9 cellular contexts compared by ENCODE assay signal in the genomic region with DNA sequence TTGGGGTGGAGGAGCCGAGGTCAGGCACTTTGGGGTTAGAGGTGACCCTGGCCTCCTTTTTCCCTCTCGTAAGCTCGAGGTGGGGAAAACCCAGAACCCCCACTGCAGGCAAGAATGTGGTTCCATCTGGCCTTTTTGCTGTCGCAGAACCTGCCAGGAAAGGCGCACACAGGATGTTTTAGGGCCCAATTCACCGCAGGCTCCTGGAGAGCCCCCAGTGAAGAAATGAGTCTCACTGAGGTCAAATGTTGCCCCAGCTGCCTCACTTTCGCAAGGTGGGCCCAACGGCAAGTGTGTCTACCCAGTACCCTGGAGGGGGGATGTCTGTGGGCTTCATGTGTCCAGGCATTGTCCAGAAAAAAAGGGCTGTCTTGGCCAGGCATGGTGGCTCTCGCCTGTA.
DNase-seq lines count a peak whose midpoint lies in the region; ATAC-seq and TF ChIP-seq lines count a peak whose summit lies in the region.
"Had no signal": no experiment of that assay in that cellular context is flagged by ENCODE, and none has a peak within 500 bp of the region (broad histone marks: within the 10 kb centered on the region; RNA-seq: fewer than 3 reads in every experiment).

No MANE protein-coding gene starts in this region.

- H3K36me3 ChIP-seq in Caco-2 (ENCODE audit: control insufficient read depth, insufficient read depth, low read length) (no peaks in the 10 kb centered on the region), RWPE2 (ENCODE audit: low read depth) (peaks cover 28% of the 10 kb centered on the region)

- peaks cover 20% of the 10 kb centered on the region for H3K36me3 Mint-ChIP-seq in Caco-2 (ENCODE audit: insufficient read depth, unreplicated experiment)

- peak overlapping the region; percentile 87 for H3K27ac Mint-ChIP-seq in Caco-2 (ENCODE audit: unreplicated experiment)
- H3K27ac Mint-ChIP-seq: GM23338 had no signal

- POLR2A ChIA-PET in Caco-2 (lab: Charles Lee), result no interaction called here

- intact Hi-C loops in Caco-2 (cut with micrococcal nuclease; ENCODE audit: unreplicated experiment), result no loop called here

- H3K27me3 Mint-ChIP-seq in Caco-2 (ENCODE audit: insufficient read depth, unreplicated experiment), result no peaks in the 10 kb centered on the region

- no peak overlapping the region for H3K4me3 Mint-ChIP-seq in Caco-2 (ENCODE audit: unreplicated experiment)
- H3K4me3 Mint-ChIP-seq: GM23338 had no signal

- H3K9me3 Mint-ChIP-seq in Caco-2 (ENCODE audit: unreplicated experiment), result no peaks in the 10 kb centered on the region
- H3K9me3 Mint-ChIP-seq: GM23338 had no signal

- peaks cover 15% of the 10 kb centered on the region for H3K4me1 Mint-ChIP-seq in Caco-2 (ENCODE audit: low read depth, unreplicated experiment)
- H3K4me1 Mint-ChIP-seq: GM23338 had no signal

- H3K4me3 ChIP-seq in Caco-2 (ENCODE audit: low read depth, low read length), result no peak overlapping the region
- H3K4me3 ChIP-seq in RWPE2 (ENCODE audit: severe bottlenecking), result no peak overlapping the region
- H3K4me3 ChIP-seq: GM23338 had no signal

- no peaks in the 10 kb centered on the region for H3K27me3 ChIP-seq in Caco-2 (replicated peaks; ENCODE audit: control insufficient read depth, insufficient read depth, low read length)
- no peaks in the 10 kb centered on the region for H3K27me3 ChIP-seq in RWPE2 (ENCODE audit: insufficient read depth, poor library complexity, severe bottlenecking)

- H3K4me1 ChIP-seq in Caco-2 (peaks cover 58% of the 10 kb centered on the region), RWPE2 (ENCODE audit: insufficient read depth, poor library complexity, severe bottlenecking) (peaks cover 28% of the 10 kb centered on the region)

- DNase-seq in Caco-2, result no peak
- no peak for DNase-seq in RWPE2 (ENCODE audit: low spot score)
- peak; percentile 20 for DNase-seq in activated T-helper 9 cell treated with anti-CD3 and anti-CD28 coated beads, Interleukin-2, amount 50 U/mL, for 16 hours (ENCODE audit: low read depth)
- DNase-seq in stimulated activated CD4-positive, alpha-beta T cell treated with anti-CD3 and anti-CD28 coated beads, Interleukin-4, amount 100 ng/mL, for 24 hours, result peak; percentile 29
- DNase-seq in left lobe of liver (ENCODE audit: low spot score), result no peak

- H3K9me3 ChIP-seq in Caco-2 (no peaks in the 10 kb centered on the region), RWPE2 (ENCODE audit: severe bottlenecking) (no peaks in the 10 kb centered on the region)

- H3K27ac ChIP-seq in RWPE2 (ENCODE audit: poor library complexity, severe bottlenecking), result peak overlapping the region; percentile 90
- H3K27ac ChIP-seq: HL-60 had no signal

- ATAC-seq in RWPE2 (ENCODE audit: low read depth), result no peak
- ATAC-seq in HG02798 (IDR thresholded peaks at IDR 0.05; ENCODE audit: poor library complexity, unreplicated experiment), result no peak
- ATAC-seq in left lobe of liver, result no peak
- no peak for ATAC-seq in GM21367 (IDR thresholded peaks at IDR 0.05; ENCODE audit: unreplicated experiment)
- ATAC-seq: GM23338 had no signal

- no peak for TF ChIP-seq CTCF in Caco-2 (IDR thresholded peaks at IDR 0.05; ENCODE audit: insufficient read depth in 1 of 2, low read depth in 1 of 2, low read length in 1 of 2, severe bottlenecking in 1 of 2, unreplicated experiment in 1 of 2)
- TF ChIP-seq CTCF in RWPE2 (IDR thresholded peaks at IDR 0.05; ENCODE audit: poor library complexity, severe bottlenecking), result no peak

- CTCF ChIA-PET in Caco-2 (lab: Charles Lee), result no interaction called here

- BruUV-seq in Caco-2 (replicated peaks; lab: Mats Ljungman, UMichigan), result TSS peak; percentile 19

Comparison
In these comparisons a context has a peak if more than half of its experiments do, and no peak if none do; other contexts are left out.
1. DNase-seq: peak in activated T-helper 9 cell treated with anti-CD3 and anti-CD28 coated beads, Interleukin-2, amount 50 U/mL, for 16 hours (single experiment) and stimulated activated CD4-positive, alpha-beta T cell treated with anti-CD3 and anti-CD28 coated beads, Interleukin-4, amount 100 ng/mL, for 24 hours (single experiment); none in Caco-2 (0 of 2), RWPE2 (single experiment) and left lobe of liver (single experiment).